In the genomic region with DNA sequence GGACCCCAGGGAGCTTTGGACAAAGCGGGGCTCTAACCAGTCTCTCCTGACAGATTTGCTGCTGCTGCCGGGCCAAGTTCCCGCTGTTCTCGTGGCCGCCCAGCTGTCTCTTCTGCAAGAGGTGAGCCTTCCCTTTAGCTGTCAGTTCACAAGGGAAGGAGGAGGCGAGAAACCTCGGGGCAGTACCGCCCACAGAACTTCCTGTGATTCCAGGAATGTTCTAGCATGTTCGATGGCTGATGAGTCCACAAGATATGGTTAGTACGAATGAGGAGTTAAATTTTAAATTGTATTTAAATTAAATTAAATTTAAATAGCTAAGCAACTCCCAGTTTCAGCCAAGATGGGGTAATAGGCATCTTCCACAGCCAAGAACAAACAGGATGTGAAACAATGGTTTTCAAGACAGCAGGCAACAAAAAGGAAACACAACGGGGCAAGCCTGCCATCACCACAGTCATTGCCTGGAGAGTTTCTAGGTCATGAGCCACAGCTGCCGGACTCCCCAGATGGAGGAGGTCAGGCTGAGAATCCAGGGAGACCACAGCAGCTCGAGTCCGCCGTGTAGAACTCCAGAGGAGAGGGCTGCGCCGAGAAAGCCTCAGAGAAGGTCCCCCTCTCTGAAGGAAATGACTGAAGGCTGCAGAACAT, we compare ENCODE assay signal across 8 cellular contexts. TPM values are rescaled to one million over a fixed set of nuclear protein-coding genes. Genes with fewer than 3 reads are reported as not detected.
DNase-seq lines count a peak whose midpoint lies in the region; ATAC-seq lines count a peak whose summit lies in the region.

No MANE protein-coding gene starts in this region.

- peaks cover 28% of the 10 kb centered on the region for H3K4me1 Mint-ChIP-seq in activated naive CD4-positive, alpha-beta T cell treated with anti-CD3 and anti-CD28 coated beads for 36 hours (ENCODE audit: low read depth)

- no peak overlapping the region for H3K4me3 ChIP-seq in right cardiac atrium (ENCODE audit: low read length)

- peak overlapping the region; percentile 36 for H3K27ac Mint-ChIP-seq in activated naive CD4-positive, alpha-beta T cell treated with anti-CD3 and anti-CD28 coated beads for 36 hours

- H3K4me1 ChIP-seq in right cardiac atrium (ENCODE audit: control insufficient read depth, insufficient read depth, low read length) = no peaks in the 10 kb centered on the region

- peak overlapping the region; percentile 17 for H3K4me3 Mint-ChIP-seq in activated naive CD4-positive, alpha-beta T cell treated with anti-CD3 and anti-CD28 coated beads for 36 hours

- CTCF ChIA-PET in activated naive CD4-positive, alpha-beta T cell treated with anti-CD3 and anti-CD28 coated beads for 36 hours (lab: Charles Lee) = interaction anchor here (0.6 to 3.2 kb wide), 9 partner anchors 9 to 164 kb away, joined by 3 to 21 read pairs (median 4); partner anchors contain the start of gene TCF25

- no peaks in the 10 kb centered on the region for H3K27me3 Mint-ChIP-seq in activated naive CD4-positive, alpha-beta T cell treated with anti-CD3 and anti-CD28 coated beads for 36 hours (ENCODE audit: low read depth)

- H3K9me3 ChIP-seq in right cardiac atrium (ENCODE audit: control insufficient read depth, low read length) = no peaks in the 10 kb centered on the region

- intact Hi-C loops in activated naive CD4-positive, alpha-beta T cell treated with anti-CD3 and anti-CD28 coated beads for 36 hours (cut with micrococcal nuclease) = loop anchor here (5.0 kb wide), 2 partner anchors 142 to 287 kb away; partner anchors contain the start of genes CPNE7, VPS9D1 and ZNF276
- intact Hi-C loops in right cardiac atrium (cut with DNase I) = loop anchor here (5.0 to 10.0 kb wide), 5 partner anchors 49 to 162 kb away; partner anchors contain the start of genes SPATA2L (in 2 of the 4) and FANCA (in 1 of the 4)

- ATAC-seq in HG03457 (IDR thresholded peaks at IDR 0.05; ENCODE audit: unreplicated experiment) (peak; percentile 49), right cardiac atrium (peak; percentile 30 to 61), GM18868 (IDR thresholded peaks at IDR 0.05; ENCODE audit: unreplicated experiment) (no peak)

- H3K27ac ChIP-seq in right cardiac atrium (ENCODE audit: low read length) (peak overlapping the region; percentile 81), substantia nigra (ENCODE audit: low read depth, low read length, poor library complexity, severe bottlenecking) (peak overlapping the region; percentile 67)

- peaks cover 4% of the 10 kb centered on the region for H3K36me3 Mint-ChIP-seq in activated naive CD4-positive, alpha-beta T cell treated with anti-CD3 and anti-CD28 coated beads for 36 hours (ENCODE audit: low read depth)

- peaks cover 7% of the 10 kb centered on the region for H3K9me3 Mint-ChIP-seq in activated naive CD4-positive, alpha-beta T cell treated with anti-CD3 and anti-CD28 coated beads for 36 hours

- peak; percentile 70 for DNase-seq in activated CD8-positive, alpha-beta memory T cell treated with anti-CD3 and anti-CD28 coated beads for 24 hours
- DNase-seq in activated CD8-positive, alpha-beta memory T cell treated with anti-CD3 and anti-CD28 coated beads, Interleukin-2, amount 50 U/mL, for 4 hours = no peak
- peak; percentile 63 for DNase-seq in activated naive CD4-positive, alpha-beta T cell treated with anti-CD3 and anti-CD28 coated beads for 36 hours
- DNase-seq in right cardiac atrium = peak in 1 of 3 donors; percentile 72
- DNase-seq in substantia nigra (lab: John Stamatoyannopoulos, UW) = peak in 15 of 49 donors; percentile 5 to 70 (median 31)
- no peak for DNase-seq in NCI-H226

- WGBS in right cardiac atrium = 43% methylated on average over 17 of the region's 17 CpGs

- H3K27me3 ChIP-seq in right cardiac atrium (ENCODE audit: control insufficient read depth, insufficient read depth) = no peaks in the 10 kb centered on the region

RNA-seq across cellular contexts. Expression of gene TCF25, which starts 9.5 kb away (rescaled TPM):
- total RNA-seq in activated naive CD4-positive, alpha-beta T cell treated with anti-CD3 and anti-CD28 coated beads for 36 hours = 100 to 1,000 TPM; 108 to 109 TPM
- 100 to 1,000 TPM in 3 of 4 donors, 10 to 100 TPM in 1; 97.2 to 137 (median 103) TPM for total RNA-seq in right cardiac atrium
- 73.5 TPM for polyA plus RNA-seq in right cardiac atrium

RNA-seq across cellular contexts. Expression of gene SPIRE2, which starts 35.6 kb away (rescaled TPM):
- under 1 TPM; 0.26 to 0.44 TPM for total RNA-seq in activated naive CD4-positive, alpha-beta T cell treated with anti-CD3 and anti-CD28 coated beads for 36 hours
- 1 to 10 TPM; 1.7 to 3.1 (median 2.6) TPM for total RNA-seq in right cardiac atrium
- polyA plus RNA-seq in right cardiac atrium = 1.4 TPM

RNA-seq across cellular contexts. Expression of gene FANCA, which starts 47.4 kb away (rescaled TPM):
- total RNA-seq in activated naive CD4-positive, alpha-beta T cell treated with anti-CD3 and anti-CD28 coated beads for 36 hours = 10 to 100 TPM; 85.5 to 96.7 TPM
- 1 to 10 TPM; 1.8 to 4.4 (median 2.6) TPM for total RNA-seq in right cardiac atrium
- 2.4 TPM for polyA plus RNA-seq in right cardiac atrium

RNA-seq across cellular contexts. Expression of gene MC1R, which starts 54.8 kb away (rescaled TPM):
- total RNA-seq in activated naive CD4-positive, alpha-beta T cell treated with anti-CD3 and anti-CD28 coated beads for 36 hours = under 1 TPM; 0.45 to 0.49 TPM
- 1 to 10 TPM; 1.3 to 2.6 (median 1.7) TPM for total RNA-seq in right cardiac atrium
- 1.5 TPM for polyA plus RNA-seq in right cardiac atrium

RNA-seq across cellular contexts. Expression of gene TUBB3, which starts 59.3 kb away (rescaled TPM):
- under 1 TPM; 0.20 to 0.38 TPM for total RNA-seq in activated naive CD4-positive, alpha-beta T cell treated with anti-CD3 and anti-CD28 coated beads for 36 hours
- total RNA-seq in right cardiac atrium = 1 to 10 TPM; 1.1 to 6.6 (median 1.9) TPM
- 2.1 TPM for polyA plus RNA-seq in right cardiac atrium

Comparison
In these comparisons a context has a peak if more than half of its experiments do, and no peak if none do; other contexts are left out.
1. DNase-seq: peak in activated CD8-positive, alpha-beta memory T cell treated with anti-CD3 and anti-CD28 coated beads for 24 hours (single experiment) and activated naive CD4-positive, alpha-beta T cell treated with anti-CD3 and anti-CD28 coated beads for 36 hours (single experiment); none in activated CD8-positive, alpha-beta memory T cell treated with anti-CD3 and anti-CD28 coated beads, Interleukin-2, amount 50 U/mL, for 4 hours (single experiment) and NCI-H226 (single experiment).
2. RNA of gene FANCA, which starts 47.4 kb away (total RNA-seq): 85.5 to 96.7 TPM in activated naive CD4-positive, alpha-beta T cell treated with anti-CD3 and anti-CD28 coated beads for 36 hours; 1.8 to 4.4 TPM in right cardiac atrium; every median in the first group is over 10 times any median in the second.